Comparison of ENCODE assay signal across 24 cellular contexts in genomic region chr5:164203581-164204225, GRCh38.
DNase-seq lines count a peak whose midpoint lies in the region; ATAC-seq, FAIRE-seq and TF ChIP-seq lines count a peak whose summit lies in the region.
"Had no signal": no experiment of that assay in that cellular context is flagged by ENCODE, and none has a peak within 500 bp of the region (broad histone marks: within the 10 kb centered on the region; RNA-seq: fewer than 3 reads in every experiment).

No MANE protein-coding gene starts in this region.

- intact Hi-C loops in MCF 10A (cut with micrococcal nuclease) (loop anchor here (1.0 kb wide), 1 partner anchor 32 kb away; no protein-coding TSS in a partner anchor), pancreas (cut with DNase I) (no loop called here)
- intact Hi-C loops in activated T-helper 2 cell treated with anti-CD3 and anti-CD28 coated beads, Interferon-gamma antibody, Interleukin-2, Interleukin-4, amounts not matched to agents 10 μg/mL and 5 μg/mL and 100 μg/mL, durations not matched to agents 14 hours and 24 hours and 36 hours (cut with micrococcal nuclease), result no loop called here

- no peaks in the 10 kb centered on the region for H3K27me3 ChIP-seq in ACC112 (ENCODE audit: insufficient read depth, low read length)
- no peaks in the 10 kb centered on the region for H3K27me3 ChIP-seq in MG63
- no peaks in the 10 kb centered on the region for H3K27me3 ChIP-seq in pancreas
- H3K27me3 ChIP-seq: sigmoid colon had no signal

- peak overlapping the region; percentile 92 for H3K27ac Mint-ChIP-seq in MCF 10A (ENCODE audit: low read depth, unreplicated experiment)
- H3K27ac Mint-ChIP-seq in activated T-helper 2 cell treated with anti-CD3 and anti-CD28 coated beads, Interferon-gamma antibody, Interleukin-2, Interleukin-4, amounts not matched to agents 10 μg/mL and 5 μg/mL and 100 μg/mL, durations not matched to agents 14 hours and 24 hours and 36 hours, result no peak overlapping the region
- H3K27ac Mint-ChIP-seq: activated CD4-positive, alpha-beta T cell treated with anti-CD3 and anti-CD28 coated beads, Interleukin-2, amount 10 ng/mL, durations not matched to agents 24 days and 14 days; activated naive CD8-positive, alpha-beta T cell treated with anti-CD3 and anti-CD28 coated beads, Interleukin-2, amount 10 ng/mL, durations not matched to agents 7 days and 5 days; endodermal cell; immature natural killer cell; nephron had no signal

- H3K4me3 ChIP-seq in ACC112 (ENCODE audit: low read depth, low read length) (peak overlapping the region; percentile 38), MG63 (no peak overlapping the region), fibroblast of pulmonary artery (replicated peaks; ENCODE audit: low read depth, low read length) (no peak overlapping the region), pancreas (no peak overlapping the region)
- H3K4me3 ChIP-seq: A549, coronary artery, HAP-1, K562, left ventricle myocardium inferior, sigmoid colon had no signal

- no peaks in the 10 kb centered on the region for H3K79me2 ChIP-seq in ACC112 (ENCODE audit: control insufficient read depth, insufficient read depth, low read length, unreplicated experiment)

- peak; percentile 28 for DNase-seq in MG63
- DNase-seq in MCF 10A (ENCODE audit: unreplicated experiment), result peak; percentile 76
- peak; percentile 71 for DNase-seq in fibroblast of pulmonary artery (ENCODE audit: low read depth)
- DNase-seq in activated CD4-positive, alpha-beta T cell treated with anti-CD3 and anti-CD28 coated beads, Interleukin-2, amount 50 U/mL, for 48 hours, result no peak
- DNase-seq in activated T-helper 2 cell treated with anti-CD3 and anti-CD28 coated beads, Interferon-gamma antibody, Interleukin-2, Interleukin-4, amounts not matched to agents 10 μg/mL and 5 μg/mL and 100 μg/mL, durations not matched to agents 14 hours and 24 hours and 36 hours (ENCODE audit: low spot score), result no peak
- DNase-seq in SIG-M5 (lab: John Stamatoyannopoulos, UW), result no peak
- no peak for DNase-seq in pancreas
- DNase-seq: activated CD4-positive, alpha-beta T cell treated with anti-CD3 and anti-CD28 coated beads, Interleukin-2, amount 10 ng/mL, durations not matched to agents 24 days and 14 days; activated naive CD8-positive, alpha-beta T cell treated with anti-CD3 and anti-CD28 coated beads, Interleukin-2, amount 10 ng/mL, durations not matched to agents 7 days and 5 days; Caco-2; endodermal cell; immature natural killer cell; left ventricle myocardium inferior; NCI-H1694 treated with DMSO at 0.1 percent for 48 hours; NCI-H69; Right ventricle myocardium superior; sigmoid colon had no signal

- BruUV-seq in MCF 10A (replicated peaks; lab: Mats Ljungman, UMichigan), result TSS peak; percentile 96

- no peaks in the 10 kb centered on the region for H3K27me3 Mint-ChIP-seq in MCF 10A (ENCODE audit: insufficient read depth, unreplicated experiment)
- H3K27me3 Mint-ChIP-seq in activated T-helper 2 cell treated with anti-CD3 and anti-CD28 coated beads, Interferon-gamma antibody, Interleukin-2, Interleukin-4, amounts not matched to agents 10 μg/mL and 5 μg/mL and 100 μg/mL, durations not matched to agents 14 hours and 24 hours and 36 hours (ENCODE audit: low read depth), result no peaks in the 10 kb centered on the region
- H3K27me3 Mint-ChIP-seq: activated CD4-positive, alpha-beta T cell treated with anti-CD3 and anti-CD28 coated beads, Interleukin-2, amount 10 ng/mL, durations not matched to agents 24 days and 14 days; activated naive CD8-positive, alpha-beta T cell treated with anti-CD3 and anti-CD28 coated beads, Interleukin-2, amount 10 ng/mL, durations not matched to agents 7 days and 5 days had no signal

- H3K36me3 ChIP-seq in ACC112 (ENCODE audit: insufficient read depth, low read length), result no peaks in the 10 kb centered on the region
- peaks cover 3% of the 10 kb centered on the region; the same call in 1 of the 2 replicates for H3K36me3 ChIP-seq in MG63
- no peaks in the 10 kb centered on the region for H3K36me3 ChIP-seq in pancreas
- H3K36me3 ChIP-seq: HAP-1, left ventricle myocardium inferior, sigmoid colon had no signal

- no peak for ATAC-seq in pancreas
- ATAC-seq: A549, K562 had no signal

- H3K4me3 Mint-ChIP-seq in MCF 10A (ENCODE audit: unreplicated experiment), result no peak overlapping the region
- H3K4me3 Mint-ChIP-seq in activated T-helper 2 cell treated with anti-CD3 and anti-CD28 coated beads, Interferon-gamma antibody, Interleukin-2, Interleukin-4, amounts not matched to agents 10 μg/mL and 5 μg/mL and 100 μg/mL, durations not matched to agents 14 hours and 24 hours and 36 hours (ENCODE audit: low read depth), result no peak overlapping the region
- H3K4me3 Mint-ChIP-seq: activated CD4-positive, alpha-beta T cell treated with anti-CD3 and anti-CD28 coated beads, Interleukin-2, amount 10 ng/mL, durations not matched to agents 24 days and 14 days; activated naive CD8-positive, alpha-beta T cell treated with anti-CD3 and anti-CD28 coated beads, Interleukin-2, amount 10 ng/mL, durations not matched to agents 7 days and 5 days; brain; endodermal cell; immature natural killer cell; nephron had no signal

- peaks cover 46% of the 10 kb centered on the region for H3K4me1 ChIP-seq in ACC112 (ENCODE audit: control insufficient read depth, insufficient read depth, low read length, unreplicated experiment)
- H3K4me1 ChIP-seq in pancreas, result no peaks in the 10 kb centered on the region
- H3K4me1 ChIP-seq: A549, Caco-2, HAP-1, left ventricle myocardium inferior, sigmoid colon had no signal

- no peak for TF ChIP-seq CTCF in MCF 10A (IDR thresholded peaks at IDR 0.05; ENCODE audit: unreplicated experiment)
- no peak for TF ChIP-seq CTCF in fibroblast of pulmonary artery (IDR thresholded peaks at IDR 0.05; ENCODE audit: low read length, missing control alignments)
- no peak for TF ChIP-seq CTCF in pancreas (IDR thresholded peaks at IDR 0.05)

- no peak for FAIRE-seq in pancreas (lab: Jason Lieb, UNC)
- FAIRE-seq: A549, K562 had no signal

- CTCF ChIA-PET in MCF 10A (lab: Yijun Ruan, JAX), result interaction anchor here (0.6 to 1.4 kb wide), 2 partner anchors 509 to 633 kb away, joined by 3 to 4 read pairs; no protein-coding TSS in a partner anchor

- H3K4me1 Mint-ChIP-seq in MCF 10A (ENCODE audit: insufficient read depth, unreplicated experiment), result peaks cover 47% of the 10 kb centered on the region
- H3K4me1 Mint-ChIP-seq in activated T-helper 2 cell treated with anti-CD3 and anti-CD28 coated beads, Interferon-gamma antibody, Interleukin-2, Interleukin-4, amounts not matched to agents 10 μg/mL and 5 μg/mL and 100 μg/mL, durations not matched to agents 14 hours and 24 hours and 36 hours (ENCODE audit: low read depth), result no peaks in the 10 kb centered on the region
- H3K4me1 Mint-ChIP-seq: activated CD4-positive, alpha-beta T cell treated with anti-CD3 and anti-CD28 coated beads, Interleukin-2, amount 10 ng/mL, durations not matched to agents 24 days and 14 days; activated naive CD8-positive, alpha-beta T cell treated with anti-CD3 and anti-CD28 coated beads, Interleukin-2, amount 10 ng/mL, durations not matched to agents 7 days and 5 days; immature natural killer cell had no signal

- H3K9me3 Mint-ChIP-seq in MCF 10A (ENCODE audit: unreplicated experiment), result peaks cover 6% of the 10 kb centered on the region
- H3K9me3 Mint-ChIP-seq in activated T-helper 2 cell treated with anti-CD3 and anti-CD28 coated beads, Interferon-gamma antibody, Interleukin-2, Interleukin-4, amounts not matched to agents 10 μg/mL and 5 μg/mL and 100 μg/mL, durations not matched to agents 14 hours and 24 hours and 36 hours, result no peaks in the 10 kb centered on the region
- H3K9me3 Mint-ChIP-seq: activated CD4-positive, alpha-beta T cell treated with anti-CD3 and anti-CD28 coated beads, Interleukin-2, amount 10 ng/mL, durations not matched to agents 24 days and 14 days; activated naive CD8-positive, alpha-beta T cell treated with anti-CD3 and anti-CD28 coated beads, Interleukin-2, amount 10 ng/mL, durations not matched to agents 7 days and 5 days; endodermal cell; nephron had no signal

- peak overlapping the region; percentile 88 for H2AFZ ChIP-seq in ACC112 (ENCODE audit: low read length, unreplicated experiment)

- POLR2A ChIA-PET in MCF 10A (lab: Yijun Ruan, JAX), result interaction anchor here (0.7 to 1.2 kb wide), 3 partner anchors 13 to 329 kb away, joined by 3 to 6 read pairs (median 4); no protein-coding TSS in a partner anchor

- H3K36me3 Mint-ChIP-seq in MCF 10A (ENCODE audit: insufficient read depth, unreplicated experiment), result no peaks in the 10 kb centered on the region
- H3K36me3 Mint-ChIP-seq in activated T-helper 2 cell treated with anti-CD3 and anti-CD28 coated beads, Interferon-gamma antibody, Interleukin-2, Interleukin-4, amounts not matched to agents 10 μg/mL and 5 μg/mL and 100 μg/mL, durations not matched to agents 14 hours and 24 hours and 36 hours (ENCODE audit: low read depth), result no peaks in the 10 kb centered on the region
- H3K36me3 Mint-ChIP-seq: activated naive CD8-positive, alpha-beta T cell treated with anti-CD3 and anti-CD28 coated beads, Interleukin-2, amount 10 ng/mL, durations not matched to agents 7 days and 5 days; brain; immature natural killer cell had no signal

- 69 to 83% methylated on average over 4 of the region's 4 CpGs for WGBS in pancreas, 2 donors

- H3K9me3 ChIP-seq in MG63 (peaks cover 5% of the 10 kb centered on the region; the same call in 1 of the 2 replicates), pancreas (no peaks in the 10 kb centered on the region)
- H3K9me3 ChIP-seq: A549, Caco-2, HAP-1, sigmoid colon had no signal

- H3K27ac ChIP-seq in ACC112 (ENCODE audit: low read depth, low read length), result peak overlapping the region; percentile 96
- H3K27ac ChIP-seq in pancreas, result no peak overlapping the region
- H3K27ac ChIP-seq: A549, coronary artery, left ventricle myocardium inferior, sigmoid colon had no signal

Comparison
In these comparisons a context has a peak if more than half of its experiments do, and no peak if none do; other contexts are left out.
1. DNase-seq: peak in MG63 (single experiment), MCF 10A (single experiment) and fibroblast of pulmonary artery (single experiment); none in activated CD4-positive, alpha-beta T cell treated with anti-CD3 and anti-CD28 coated beads, Interleukin-2, amount 50 U/mL, for 48 hours (0 of 2), activated T-helper 2 cell treated with anti-CD3 and anti-CD28 coated beads, Interferon-gamma antibody, Interleukin-2, Interleukin-4, amounts not matched to agents 10 μg/mL and 5 μg/mL and 100 μg/mL, durations not matched to agents 14 hours and 24 hours and 36 hours (single experiment), SIG-M5 (single experiment) and pancreas (0 of 6).